In the genomic region with DNA sequence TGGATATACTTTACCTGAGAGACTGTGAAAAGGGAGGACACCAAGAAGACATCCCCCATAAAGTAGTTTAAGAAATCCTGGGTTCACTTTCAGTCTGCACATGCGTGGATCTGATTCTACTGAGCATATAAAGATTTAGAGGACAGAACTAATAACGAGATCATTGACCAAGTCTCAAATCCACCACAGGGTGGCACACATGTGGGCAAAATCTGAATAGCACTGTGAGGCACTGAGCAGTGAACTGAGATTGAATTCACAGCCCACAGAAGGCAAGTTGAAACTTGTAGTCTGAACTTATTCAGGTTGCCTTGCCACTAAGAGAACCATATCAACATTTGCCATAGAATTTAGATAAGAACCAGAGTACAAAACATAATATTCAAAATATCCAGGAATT, we compare ENCODE assay signal across 9 cellular contexts.
DNase-seq lines count a peak whose midpoint lies in the region; ATAC-seq and TF ChIP-seq lines count a peak whose summit lies in the region.
"Had no signal": no experiment of that assay in that cellular context is flagged by ENCODE, and none has a peak within 500 bp of the region (broad histone marks: within the 10 kb centered on the region; RNA-seq: fewer than 3 reads in every experiment).

No MANE protein-coding gene starts in this region.

- H3K27ac ChIP-seq in SJCRH30 (no peak overlapping the region), epithelial cell of prostate (no peak overlapping the region)
- H3K27ac ChIP-seq: BLaER1 treated with 17β-estradiol and CSF1 and Interleukin-3, amounts not matched to agents 10 nM and 100 nM had no signal

- H3K9me3 ChIP-seq in SJCRH30 (replicated peaks): no peaks in the 10 kb centered on the region
- H3K9me3 ChIP-seq: BLaER1 treated with 17β-estradiol and CSF1 and Interleukin-3, amounts not matched to agents 10 nM and 100 nM had no signal

- H3K27me3 Mint-ChIP-seq in osteocyte (ENCODE audit: unreplicated experiment) (peaks cover 2% of the 10 kb centered on the region), CD14-positive monocyte (ENCODE audit: low read depth in 3 of 3) (no peaks in the 10 kb centered on the region)

- H3K9me3 Mint-ChIP-seq in osteocyte (ENCODE audit: unreplicated experiment) (no peaks in the 10 kb centered on the region), CD14-positive monocyte (peaks cover 0 to 2% (median 0%) of the 10 kb centered on the region in 7 donors)

- H3K36me3 Mint-ChIP-seq in osteocyte (ENCODE audit: unreplicated experiment) (no peaks in the 10 kb centered on the region), CD14-positive monocyte (no peaks in the 10 kb centered on the region)

- peak; percentile 52 for TF ChIP-seq CTCF in osteocyte (IDR thresholded peaks at IDR 0.05)
- no peak for TF ChIP-seq CTCF in CD14-positive monocyte (IDR thresholded peaks at IDR 0.05)

- ATAC-seq in GM21529 (IDR thresholded peaks at IDR 0.05; ENCODE audit: unreplicated experiment): peak; percentile 93

- H3K27me3 ChIP-seq in SJCRH30: no peaks in the 10 kb centered on the region
- H3K27me3 ChIP-seq: BLaER1 treated with 17β-estradiol and CSF1 and Interleukin-3, amounts not matched to agents 10 nM and 100 nM had no signal

- intact Hi-C loops in CD14-positive monocyte (cut with micrococcal nuclease): no loop called here

- DNase-seq in NCI-H2081 (lab: John Stamatoyannopoulos, UW) (peak; percentile 49 to 65), NCI-H2081 treated with DMSO at 0.1 percent for 48 hours (lab: John Stamatoyannopoulos, UW) (no peak), HT1080 (ENCODE audit: low read depth) (peak; percentile 77), SJCRH30 (peak; percentile 2 to 15), epithelial cell of prostate (ENCODE audit: low read depth, low spot score) (peak; percentile 48), osteocyte (ENCODE audit: extremely low spot score, unreplicated experiment) (no peak), CD14-positive monocyte (ENCODE audit: low spot score) (no peak)

- no peaks in the 10 kb centered on the region for H3K4me1 Mint-ChIP-seq in osteocyte (ENCODE audit: unreplicated experiment)
- no peaks in the 10 kb centered on the region for H3K4me1 Mint-ChIP-seq in CD14-positive monocyte

- H3K27ac Mint-ChIP-seq in osteocyte (ENCODE audit: unreplicated experiment) (no peak overlapping the region), CD14-positive monocyte (no peak overlapping the region)

- no peaks in the 10 kb centered on the region for H3K36me3 ChIP-seq in SJCRH30
- H3K36me3 ChIP-seq: BLaER1 treated with 17β-estradiol and CSF1 and Interleukin-3, amounts not matched to agents 10 nM and 100 nM had no signal

- H3K4me1 ChIP-seq in SJCRH30: no peaks in the 10 kb centered on the region

- H3K4me3 Mint-ChIP-seq in osteocyte (ENCODE audit: unreplicated experiment) (no peak overlapping the region), CD14-positive monocyte (no peak overlapping the region)

- H3K4me3 ChIP-seq in SJCRH30: no peak overlapping the region
- H3K4me3 ChIP-seq: BLaER1 treated with 17β-estradiol and CSF1 and Interleukin-3, amounts not matched to agents 10 nM and 100 nM had no signal

Comparison
In these comparisons a context has a peak if more than half of its experiments do, and no peak if none do; other contexts are left out.
1. DNase-seq: peak in NCI-H2081 (2 of 2), HT1080 (single experiment), SJCRH30 (2 of 2) and epithelial cell of prostate (single experiment); none in NCI-H2081 treated with DMSO at 0.1 percent for 48 hours (single experiment), osteocyte (single experiment) and CD14-positive monocyte (single experiment).